Comparison of ENCODE assay signal across 20 cellular contexts in genomic region chr18:26618130-26618529, GRCh38.
"Had no signal": no experiment of that assay in that cellular context is flagged by ENCODE, and none has a peak within 500 bp of the region (broad histone marks: within the 10 kb centered on the region; RNA-seq: fewer than 3 reads in every experiment).

No MANE protein-coding gene starts in this region.

- H3K27me3 ChIP-seq: colonic mucosa, foreskin keratinocyte, spleen had no signal

- H3K27ac ChIP-seq: colonic mucosa, foreskin keratinocyte, spleen had no signal

- ATAC-seq: activated T-cell treated with anti-CD3 and anti-CD28 coated beads, Interleukin-2, amount 50 U/mL, for 72 hours; left colon; mucosa of descending colon; natural killer cell; sciatic nerve; stimulated activated memory B cell treated with anti-CD40 and anti-IgM and Interleukin-4, amounts not matched to agents 10 μg/mL and 1 μg/mL and 100 μg/mL, for 72 hours had no signal

- H3K4me1 ChIP-seq: colonic mucosa had no signal

- H3K4me3 ChIP-seq: colonic mucosa, mucosa of descending colon, spleen had no signal

- H3K36me3 ChIP-seq: colonic mucosa, spleen had no signal

- H3K9me3 ChIP-seq: colonic mucosa, mucosa of descending colon had no signal

- FAIRE-seq: endothelial cell of umbilical vein had no signal

- DNase-seq: activated CD4-positive, alpha-beta T cell treated with anti-CD3 and anti-CD28 coated beads for 1 hour; activated CD4-positive, alpha-beta T cell treated with anti-CD3 and anti-CD28 coated beads, Interleukin-2, amount 50 U/mL, for 48 hours; activated gamma-delta T cell treated with Interleukin-2 at 50 U/mL for 16 hours; activated naive CD8-positive, alpha-beta T cell treated with anti-CD3 and anti-CD28 coated beads for 36 hours; activated T-cell treated with anti-CD3 and anti-CD28 coated beads, Interleukin-2, amount 50 U/mL, for 72 hours; aorta; colonic mucosa; effector CD4-positive, alpha-beta T cell; foreskin keratinocyte; left colon; mucosa of descending colon; natural killer cell; nucleus accumbens; spleen; stimulated activated CD4-positive, alpha-beta T cell treated with anti-CD3 and anti-CD28 coated beads, Interleukin-1b, Interleukin-23, amount 100 ng/mL, for 48 hours; T-helper 9 cell; trophoblast cell had no signal
